In the genomic region with DNA sequence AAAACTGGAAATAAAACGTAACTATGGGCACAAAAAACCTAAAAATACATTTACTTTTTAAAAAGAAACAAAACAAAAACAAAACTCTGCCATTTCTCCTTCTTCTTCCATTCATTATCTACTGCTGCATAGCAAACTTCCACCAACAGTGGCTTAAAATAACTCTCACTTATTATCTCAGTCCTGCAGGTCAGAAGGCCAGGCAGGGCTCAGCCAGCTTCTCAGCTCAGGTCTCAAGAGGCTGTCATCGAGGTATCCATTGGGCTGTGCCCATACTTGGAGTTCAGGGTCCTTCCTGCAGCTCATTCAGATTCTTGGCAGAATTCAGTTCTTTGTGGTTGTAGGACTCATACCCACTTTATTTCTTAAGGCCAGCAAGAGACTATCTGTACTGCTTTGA, we compare ENCODE assay signal across 21 cellular contexts.
DNase-seq lines count a peak whose midpoint lies in the region; ATAC-seq, FAIRE-seq and TF ChIP-seq lines count a peak whose summit lies in the region.
"Had no signal": no experiment of that assay in that cellular context is flagged by ENCODE, and none has a peak within 500 bp of the region (broad histone marks: within the 10 kb centered on the region; RNA-seq: fewer than 3 reads in every experiment).

No MANE protein-coding gene starts in this region.

- in situ Hi-C loops in K562 (cut with MboI): no loop called here

- H3K4me2 ChIP-seq in K562 (ENCODE audit: insufficient read depth, low read length): no peak overlapping the region
- H3K4me2 ChIP-seq: BLaER1 treated with 17β-estradiol and CSF1 and Interleukin-3, amounts not matched to agents 10 nM and 100 nM had no signal

- H3K27me3 ChIP-seq in K562 (ENCODE audit: control insufficient read depth in 2 of 2, insufficient read depth in 2 of 2, low read length in 2 of 2): peaks cover 0 to 3% of the 10 kb centered on the region in 2 experiments; a peak in 2 of 5 replicates
- H3K27me3 ChIP-seq in left ventricle myocardium inferior (ENCODE audit: low read depth): no peaks in the 10 kb centered on the region
- no peaks in the 10 kb centered on the region for H3K27me3 ChIP-seq in right lobe of liver
- H3K27me3 ChIP-seq: BLaER1 treated with 17β-estradiol and CSF1 and Interleukin-3, amounts not matched to agents 10 nM and 100 nM had no signal

- no peaks in the 10 kb centered on the region for H3K36me3 ChIP-seq in K562 (ENCODE audit: control insufficient read depth, insufficient read depth, low read length)
- H3K36me3 ChIP-seq in left ventricle myocardium inferior: no peaks in the 10 kb centered on the region
- H3K36me3 ChIP-seq in right lobe of liver: no peaks in the 10 kb centered on the region
- H3K36me3 ChIP-seq: BLaER1 treated with 17β-estradiol and CSF1 and Interleukin-3, amounts not matched to agents 10 nM and 100 nM had no signal

- TF ChIP-seq CTCF in K562 (IDR thresholded peaks at IDR 0.05 in 2 of 3, conservative IDR thresholded peaks at IDR 0.05 in 1 of 3; ENCODE audit: insufficient read depth in 2 of 3, low read depth in 1 of 3, low read length in 3 of 3): no peak
- TF ChIP-seq CTCF in left ventricle myocardium inferior (IDR thresholded peaks at IDR 0.05; ENCODE audit: borderline replicate concordance): no peak
- TF ChIP-seq CTCF in right lobe of liver (IDR thresholded peaks at IDR 0.05): no peak

- CTCF ChIA-PET in K562 (lab: Yijun Ruan, JAX; ENCODE audit: low intra/inter-chr PET ratio): no interaction called here
- CTCF ChIA-PET in activated CD4-positive, alpha-beta memory T cell treated with anti-CD3 and anti-CD28 coated beads for 36 hours (lab: Charles Lee): no interaction called here

- no peak overlapping the region for H3K4me3 Mint-ChIP-seq in stimulated activated naive B cell treated with anti-CD40 and anti-IgM and Interleukin-4, amounts not matched to agents 10 μg/mL and 1 μg/mL and 100 μg/mL, for 72 hours
- H3K4me3 Mint-ChIP-seq in activated CD4-positive, alpha-beta memory T cell treated with anti-CD3 and anti-CD28 coated beads for 36 hours: no peak overlapping the region
- H3K4me3 Mint-ChIP-seq: B cell; CD8-positive, alpha-beta memory T cell; H9 had no signal

- no peaks in the 10 kb centered on the region for H3K4me1 Mint-ChIP-seq in stimulated activated naive B cell treated with anti-CD40 and anti-IgM and Interleukin-4, amounts not matched to agents 10 μg/mL and 1 μg/mL and 100 μg/mL, for 72 hours
- no peaks in the 10 kb centered on the region for H3K4me1 Mint-ChIP-seq in activated CD4-positive, alpha-beta memory T cell treated with anti-CD3 and anti-CD28 coated beads for 36 hours (ENCODE audit: low read depth)
- H3K4me1 Mint-ChIP-seq: B cell; CD8-positive, alpha-beta memory T cell; H9 had no signal

- H3K9me3 ChIP-seq in K562 (replicated peaks; ENCODE audit: control insufficient read depth, insufficient read depth, low read depth, low read length): no peaks in the 10 kb centered on the region
- H3K9me3 ChIP-seq in left ventricle myocardium inferior (replicated peaks): no peaks in the 10 kb centered on the region
- no peaks in the 10 kb centered on the region for H3K9me3 ChIP-seq in right lobe of liver
- H3K9me3 ChIP-seq: BLaER1 treated with 17β-estradiol and CSF1 and Interleukin-3, amounts not matched to agents 10 nM and 100 nM had no signal

- ATAC-seq in Right ventricle myocardium inferior: peak; percentile 75
- peak; percentile 81 for ATAC-seq in K562
- no peak for ATAC-seq in stimulated activated naive B cell treated with anti-CD40 and anti-IgM and Interleukin-4, amounts not matched to agents 10 μg/mL and 1 μg/mL and 100 μg/mL, for 72 hours (replicated peaks)
- no peak for ATAC-seq in right lobe of liver
- ATAC-seq: GM12878, HepG2 had no signal

- TF ChIP-seq RAD21 in K562 (CRISPR knock-in tag; conservative IDR thresholded peaks at IDR 0.05 in 1 of 2, IDR thresholded peaks at IDR 0.05 in 1 of 2): no peak

- no peak for TF ChIP-seq POLR2A in K562 (conservative IDR thresholded peaks at IDR 0.05)
- TF ChIP-seq POLR2A in right lobe of liver (IDR thresholded peaks at IDR 0.05): no peak

- FAIRE-seq in K562 (lab: Jason Lieb, UNC) (no peak), RCC 7860 (lab: Jason Lieb, UNC) (no peak)
- FAIRE-seq: GM12878, GM19239, H1, HepG2 had no signal

- DNase-seq in Right ventricle myocardium inferior (ENCODE audit: missing footprints) (no peak), cardiac septum (ENCODE audit: low spot score) (no peak), K562 (ENCODE audit: extremely low read depth in 1 of 4, low spot score in 3 of 4) (peak in 2 of 4 experiments; percentile 27 to 56), left ventricle myocardium inferior (peak; percentile 36), RCC 7860 (ENCODE audit: low spot score) (no peak), right lobe of liver (no peak)
- DNase-seq in stimulated activated naive B cell treated with anti-CD40 and anti-IgM and Interleukin-4, amounts not matched to agents 10 μg/mL and 1 μg/mL and 100 μg/mL, for 72 hours: no peak
- no peak for DNase-seq in activated CD4-positive, alpha-beta memory T cell treated with anti-CD3 and anti-CD28 coated beads for 36 hours
- DNase-seq: CD8-positive, alpha-beta memory T cell; COR-L47; DMS 273 treated with DMSO at 0.1 percent for 48 hours; DMS53; DND-41; EL; H9 had no signal

- H3K27ac Mint-ChIP-seq in stimulated activated naive B cell treated with anti-CD40 and anti-IgM and Interleukin-4, amounts not matched to agents 10 μg/mL and 1 μg/mL and 100 μg/mL, for 72 hours: peak overlapping the region; percentile 72
- no peak overlapping the region for H3K27ac Mint-ChIP-seq in activated CD4-positive, alpha-beta memory T cell treated with anti-CD3 and anti-CD28 coated beads for 36 hours
- H3K27ac Mint-ChIP-seq: B cell had no signal

- no peak overlapping the region for H3K9ac ChIP-seq in K562 (ENCODE audit: insufficient read depth in 1 of 2, low read depth in 2 of 2, low read length in 2 of 2)
- H3K9ac ChIP-seq: BLaER1 treated with 17β-estradiol and CSF1 and Interleukin-3, amounts not matched to agents 10 nM and 100 nM had no signal

- 3% methylated on average over 2 of the region's 2 CpGs for WGBS in K562 (ENCODE audit: insufficient coverage, low coverage, missing lambda C conversion rate)
- 28% methylated on average over 2 of the region's 2 CpGs for WGBS in right lobe of liver (ENCODE audit: insufficient coverage, low coverage, low lambda C conversion rate, missing lambda C conversion rate)

- intact Hi-C loops in Right ventricle myocardium inferior (cut with DNase I) (no loop called here), cardiac septum (cut with DNase I) (no loop called here), K562 (cut with micrococcal nuclease) (no loop called here), left ventricle myocardium inferior (cut with micrococcal nuclease) (no loop called here), right lobe of liver (cut with DNase I) (no loop called here)
- intact Hi-C loops in activated CD4-positive, alpha-beta memory T cell treated with anti-CD3 and anti-CD28 coated beads for 36 hours (cut with micrococcal nuclease): no loop called here

- POLR2A ChIA-PET in K562 (lab: Yijun Ruan, JAX): no interaction called here
- POLR2A ChIA-PET in activated CD4-positive, alpha-beta memory T cell treated with anti-CD3 and anti-CD28 coated beads for 36 hours (lab: Charles Lee): no interaction called here

- H3K9me3 Mint-ChIP-seq in stimulated activated naive B cell treated with anti-CD40 and anti-IgM and Interleukin-4, amounts not matched to agents 10 μg/mL and 1 μg/mL and 100 μg/mL, for 72 hours: no peaks in the 10 kb centered on the region
- H3K9me3 Mint-ChIP-seq in activated CD4-positive, alpha-beta memory T cell treated with anti-CD3 and anti-CD28 coated beads for 36 hours: no peaks in the 10 kb centered on the region
- H3K9me3 Mint-ChIP-seq: H9 had no signal

- H3K27ac ChIP-seq in K562 (ENCODE audit: extremely low read depth, low read depth, low read length) (no peak overlapping the region), left ventricle myocardium inferior (replicated peaks) (peak overlapping the region; percentile 34), right lobe of liver (no peak overlapping the region)
- H3K27ac ChIP-seq: BLaER1 treated with 17β-estradiol and CSF1 and Interleukin-3, amounts not matched to agents 10 nM and 100 nM had no signal

- peaks cover 4 to 14% of the 10 kb centered on the region in 2 donors for H3K27me3 Mint-ChIP-seq in stimulated activated naive B cell treated with anti-CD40 and anti-IgM and Interleukin-4, amounts not matched to agents 10 μg/mL and 1 μg/mL and 100 μg/mL, for 72 hours
- peaks cover 2% of the 10 kb centered on the region for H3K27me3 Mint-ChIP-seq in activated CD4-positive, alpha-beta memory T cell treated with anti-CD3 and anti-CD28 coated beads for 36 hours

- peak overlapping the region; percentile 60; the same call in 1 of the 2 replicates for H2AFZ ChIP-seq in K562 (ENCODE audit: low read depth, low read length)

- H3K4me3 ChIP-seq in K562 (no peak overlapping the region), left ventricle myocardium inferior (no peak overlapping the region), right lobe of liver (no peak overlapping the region)
- H3K4me3 ChIP-seq: BLaER1 treated with 17β-estradiol and CSF1 and Interleukin-3, amounts not matched to agents 10 nM and 100 nM; GM12878 had no signal

- no peaks in the 10 kb centered on the region for H3K36me3 Mint-ChIP-seq in stimulated activated naive B cell treated with anti-CD40 and anti-IgM and Interleukin-4, amounts not matched to agents 10 μg/mL and 1 μg/mL and 100 μg/mL, for 72 hours
- no peaks in the 10 kb centered on the region for H3K36me3 Mint-ChIP-seq in activated CD4-positive, alpha-beta memory T cell treated with anti-CD3 and anti-CD28 coated beads for 36 hours
- H3K36me3 Mint-ChIP-seq: CD8-positive, alpha-beta memory T cell had no signal

- TF ChIP-seq EP300 in K562 (IDR thresholded peaks at IDR 0.05; ENCODE audit: low read length): no peak

- no peaks in the 10 kb centered on the region for H3K79me2 ChIP-seq in K562 (ENCODE audit: control insufficient read depth, insufficient read depth, low read length)

- peaks cover 0 to 5% of the 10 kb centered on the region in 2 experiments; a peak in 2 of 5 replicates for H3K4me1 ChIP-seq in K562 (replicated peaks in 1 of 2; ENCODE audit: control insufficient read depth in 2 of 2, insufficient read depth in 2 of 2, low read length in 2 of 2)
- peaks cover 43% of the 10 kb centered on the region for H3K4me1 ChIP-seq in left ventricle myocardium inferior
- no peaks in the 10 kb centered on the region for H3K4me1 ChIP-seq in right lobe of liver
- H3K4me1 ChIP-seq: BLaER1 treated with 17β-estradiol and CSF1 and Interleukin-3, amounts not matched to agents 10 nM and 100 nM had no signal

- no TSS peak for BruUV-seq in K562 (replicated peaks; lab: Mats Ljungman, UMichigan)

- no peaks in the 10 kb centered on the region for H4K20me1 ChIP-seq in K562 (replicated peaks; ENCODE audit: control insufficient read depth, insufficient read depth, low read length)
- H4K20me1 ChIP-seq: BLaER1 treated with 17β-estradiol and CSF1 and Interleukin-3, amounts not matched to agents 10 nM and 100 nM had no signal

- no peaks in the 10 kb centered on the region for H3K9me1 ChIP-seq in K562 (ENCODE audit: control insufficient read depth, insufficient read depth, low read length)

TF ChIP-seq in K562, 482 proteins besides CTCF, POLR2A, EP300 and RAD21 (continues in another document):
- TF ChIP-seq TCF3 (CRISPR knock-in tag; IDR thresholded peaks at IDR 0.05): peak; percentile 52
- 0 out of 2 replicates have a peak, but pooled peaks have one; percentile 5 for TF ChIP-seq TAL1 (IDR thresholded peaks at IDR 0.05)
- TF ChIP-seq FOXA1 (IDR thresholded peaks at IDR 0.05; ENCODE audit: borderline replicate concordance): no peak

Comparison
In these comparisons a context has a peak if more than half of its experiments do, and no peak if none do; other contexts are left out.
1. ATAC-seq: peak in Right ventricle myocardium inferior (single experiment) and K562 (single experiment); none in stimulated activated naive B cell treated with anti-CD40 and anti-IgM and Interleukin-4, amounts not matched to agents 10 μg/mL and 1 μg/mL and 100 μg/mL, for 72 hours (0 of 2) and right lobe of liver (0 of 4).